8 cellular contexts compared by ENCODE assay signal in the genomic region with DNA sequence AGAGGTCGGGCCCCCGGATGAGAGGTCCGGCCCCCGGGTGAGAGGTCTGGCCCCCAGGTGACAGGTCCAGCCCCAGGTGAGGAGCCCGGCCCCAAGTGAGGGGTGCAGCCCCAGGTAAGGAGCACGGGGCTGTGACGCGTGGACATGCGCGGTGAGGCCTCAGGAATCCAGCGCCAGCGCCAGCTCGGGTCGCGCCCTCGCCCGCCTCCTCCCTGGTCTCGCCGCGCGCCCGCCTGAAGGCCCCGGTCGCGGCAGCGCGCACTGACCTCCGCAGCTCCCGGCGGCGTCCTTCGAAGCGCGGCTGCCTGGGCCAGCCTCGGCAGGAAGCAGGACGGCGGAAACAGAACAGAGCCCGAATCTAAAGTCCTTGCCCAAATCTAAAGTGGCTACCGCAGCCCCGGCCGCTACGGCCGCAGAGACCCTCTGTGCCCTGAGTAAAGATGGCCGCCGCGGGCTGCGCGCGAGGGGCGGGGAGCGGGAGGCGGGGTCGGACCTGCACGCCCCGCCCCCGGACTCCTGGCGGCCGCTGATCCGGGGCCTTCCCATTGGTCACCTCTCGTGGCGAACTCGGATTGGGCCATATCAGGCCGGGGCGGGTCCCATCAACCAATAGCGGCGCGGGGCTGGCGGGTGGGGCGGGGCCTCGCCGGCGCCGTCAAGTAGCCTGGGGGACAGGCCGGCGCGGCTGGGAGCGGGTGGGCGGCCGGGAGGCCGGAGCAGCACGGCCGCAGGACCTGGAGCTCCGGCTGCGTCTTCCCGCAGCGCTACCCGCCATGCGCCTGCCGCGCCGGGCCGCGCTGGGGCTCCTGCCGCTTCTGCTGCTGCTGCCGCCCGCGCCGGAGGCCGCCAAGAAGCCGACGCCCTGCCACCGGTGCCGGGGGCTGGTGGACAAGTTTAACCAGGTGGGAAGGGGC. TPM values are rescaled to one million over a fixed set of nuclear protein-coding genes. Genes with fewer than 3 reads are reported as not detected.
DNase-seq lines count a peak whose midpoint lies in the region; ATAC-seq and TF ChIP-seq lines count a peak whose summit lies in the region.

A gene (minus strand): TSS at position 442 of the 914 bp plus-strand sequence. CDS start 4,673 bp downstream, outside the sequence.
A gene with protein sequence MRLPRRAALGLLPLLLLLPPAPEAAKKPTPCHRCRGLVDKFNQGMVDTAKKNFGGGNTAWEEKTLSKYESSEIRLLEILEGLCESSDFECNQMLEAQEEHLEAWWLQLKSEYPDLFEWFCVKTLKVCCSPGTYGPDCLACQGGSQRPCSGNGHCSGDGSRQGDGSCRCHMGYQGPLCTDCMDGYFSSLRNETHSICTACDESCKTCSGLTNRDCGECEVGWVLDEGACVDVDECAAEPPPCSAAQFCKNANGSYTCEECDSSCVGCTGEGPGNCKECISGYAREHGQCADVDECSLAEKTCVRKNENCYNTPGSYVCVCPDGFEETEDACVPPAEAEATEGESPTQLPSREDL (plus strand): TSS at position 638 of the 914 bp plus-strand sequence. CDS start 136 bp downstream, at position 774.

- peaks cover 0 to 39% (median 18%) of the 10 kb centered on the region in 6 donors for H3K36me3 ChIP-seq in spleen

- peak; percentile 91 for TF ChIP-seq POLR2A in GM18951 (IDR thresholded peaks at IDR 0.05; ENCODE audit: extremely low read depth, insufficient read depth, insufficient read length)
- TF ChIP-seq POLR2A in spleen (IDR thresholded peaks at IDR 0.05) = peak in 1 of 3 donors; percentile 56

- peak; percentile 75 for DNase-seq in AG09309 (ENCODE audit: low read depth)
- peak; percentile 78 for DNase-seq in NCI-H345 treated with DMSO at 0.1 percent for 48 hours (lab: John Stamatoyannopoulos, UW; ENCODE audit: unreplicated experiment)
- peak; percentile 96 to 97 (median 96) for DNase-seq in activated CD4-positive, CD25-positive, alpha-beta regulatory T cell (lab: John Stamatoyannopoulos, UW)
- DNase-seq in caudate nucleus (lab: John Stamatoyannopoulos, UW) = peak; percentile 69 to 99 (median 96)
- DNase-seq in inferior parietal cortex (ENCODE audit: extremely low spot score) = peak; percentile 90
- peak; percentile 98 for DNase-seq in spleen

- intact Hi-C loops in spleen (cut with DNase I; ENCODE audit: low total_unique reads) = loop anchor here (10.0 kb wide), 1 partner anchor 53 kb away; no protein-coding TSS in a partner anchor

- peak within 1 kb of the TSS; percentile 80 for H3K27ac ChIP-seq in caudate nucleus (ENCODE audit: low read depth, low read length)
- peak within 1 kb of the TSS; percentile 81 to 96 (median 94) for H3K27ac ChIP-seq in spleen

- TF ChIP-seq CTCF in AG09309 (IDR thresholded peaks at IDR 0.05; ENCODE audit: control insufficient read depth, insufficient read depth, low read depth, low read length, missing control alignments) (no peak), spleen (IDR thresholded peaks at IDR 0.05 in 8 of 11, conservative IDR thresholded peaks at IDR 0.05 in 3 of 11) (peak in 6 of 11 experiments; percentile 12 to 69 (median 40))

- H3K9me3 ChIP-seq in spleen = no peaks in the 10 kb centered on the region

- H3K27me3 ChIP-seq in spleen (replicated peaks in 1 of 7) = no peaks in the 10 kb centered on the region

- in situ Hi-C loops in GM18951 (cut with MboI; ENCODE audit: low sequenced_read_pairs, unreplicated experiment) = loop anchor here (10.0 kb wide), 1 partner anchor 143 kb away; no protein-coding TSS in a partner anchor

- peak within 1 kb of the TSS; percentile 98 for H3K4me3 ChIP-seq in AG09309 (ENCODE audit: control insufficient read depth, low read depth, low read length)
- H3K4me3 ChIP-seq in spleen = peak within 1 kb of the TSS; percentile 69 to 92 (median 76)

- 0 to 1% (median 0%) methylated on average over 10 to 103 of the region's 103 CpGs for WGBS in spleen, 5 donors

- ATAC-seq in HG03175 (IDR thresholded peaks at IDR 0.05; ENCODE audit: unreplicated experiment) = peak; percentile 88

- H3K4me1 ChIP-seq in spleen = peaks cover 9 to 41% (median 26%) of the 10 kb centered on the region in 6 donors

RNA-seq across cellular contexts. Expression of the first gene that starts in this region (rescaled TPM):
- 10 to 100 TPM; 10.2 to 20.1 (median 13.3) TPM for total RNA-seq in spleen
- 1 to 10 TPM; 5.7 to 7.1 (median 5.9) TPM for polyA plus RNA-seq in spleen

RNA-seq across cellular contexts. Expression of the second gene that starts in this region (rescaled TPM):
- total RNA-seq in spleen = 10 to 100 TPM; 23.2 to 46.3 (median 38.1) TPM
- 10 to 100 TPM; 16.2 to 26.3 (median 18.3) TPM for polyA plus RNA-seq in spleen

Comparison
In these comparisons a context has a peak if more than half of its experiments do, and no peak if none do; other contexts are left out.
1. Peak in every context shown above with its lines: DNase-seq, ATAC-seq, H3K4me3 ChIP-seq and H3K27ac ChIP-seq.